20 cellular contexts compared by ENCODE assay signal in genomic region chr2:147863835-147864234, GRCh38.
"Had no signal": no experiment of that assay in that cellular context is flagged by ENCODE, and none has a peak within 500 bp of the region (broad histone marks: within the 10 kb centered on the region; RNA-seq: fewer than 3 reads in every experiment).

No MANE protein-coding gene starts in this region.

- ATAC-seq: activated CD8-positive, alpha-beta T cell treated with anti-CD3 and anti-CD28 coated beads for 36 hours; left ventricle myocardium superior; right cardiac atrium; SK-N-SH treated with all-trans-retinoic acid at 6 μM for 48 hours had no signal

- H3K9me3 ChIP-seq: transverse colon had no signal

- H3K4me3 Mint-ChIP-seq: activated CD8-positive, alpha-beta T cell treated with anti-CD3 and anti-CD28 coated beads for 36 hours; activated naive CD8-positive, alpha-beta T cell treated with anti-CD3 and anti-CD28 coated beads, Interleukin-2, amount 10 ng/mL, durations not matched to agents 7 days and 5 days; activated T-cell treated with anti-CD3 and anti-CD28 coated beads, Interleukin-2, amount 50 U/mL, for 72 hours; effector memory CD8-positive, alpha-beta T cell; naive thymus-derived CD8-positive, alpha-beta T cell had no signal

- H3K27ac ChIP-seq: hepatocyte, skin epidermis, transverse colon, WERI-Rb-1 had no signal

- DNase-seq: activated CD8-positive, alpha-beta T cell treated with anti-CD3 and anti-CD28 coated beads for 36 hours; activated naive CD8-positive, alpha-beta T cell treated with anti-CD3 and anti-CD28 coated beads, Interleukin-2, amount 10 ng/mL, durations not matched to agents 7 days and 5 days; activated T-cell treated with anti-CD3 and anti-CD28 coated beads, Interleukin-2, amount 50 U/mL, for 72 hours; aorta; dermis blood vessel endothelial cell; effector memory CD8-positive, alpha-beta T cell; erythroblast; kidney; left ventricle myocardium superior; mesenchymal stem cell; naive thymus-derived CD8-positive, alpha-beta T cell; right cardiac atrium; stimulated activated CD4-positive, alpha-beta T cell treated with anti-CD3 and anti-CD28 coated beads, Interleukin-15, amount 100 ng/mL, for 24 hours; stimulated activated CD4-positive, alpha-beta T cell treated with anti-CD3 and anti-CD28 coated beads, Interleukin-4, amount 100 ng/mL, for 1 hour; T-helper 1 cell; transverse colon; WERI-Rb-1 had no signal

- H3K27me3 Mint-ChIP-seq: activated CD8-positive, alpha-beta T cell treated with anti-CD3 and anti-CD28 coated beads for 36 hours; naive thymus-derived CD8-positive, alpha-beta T cell had no signal

- H3K9me3 Mint-ChIP-seq: activated CD8-positive, alpha-beta T cell treated with anti-CD3 and anti-CD28 coated beads for 36 hours; activated naive CD8-positive, alpha-beta T cell treated with anti-CD3 and anti-CD28 coated beads, Interleukin-2, amount 10 ng/mL, durations not matched to agents 7 days and 5 days; activated T-cell treated with anti-CD3 and anti-CD28 coated beads, Interleukin-2, amount 50 U/mL, for 72 hours; effector memory CD8-positive, alpha-beta T cell; naive thymus-derived CD8-positive, alpha-beta T cell had no signal

- H3K27me3 ChIP-seq: hepatocyte, transverse colon had no signal

- H3K36me3 Mint-ChIP-seq: activated naive CD8-positive, alpha-beta T cell treated with anti-CD3 and anti-CD28 coated beads, Interleukin-2, amount 10 ng/mL, durations not matched to agents 7 days and 5 days; naive thymus-derived CD8-positive, alpha-beta T cell had no signal

- H3K27ac Mint-ChIP-seq: activated CD8-positive, alpha-beta T cell treated with anti-CD3 and anti-CD28 coated beads for 36 hours; activated naive CD8-positive, alpha-beta T cell treated with anti-CD3 and anti-CD28 coated beads, Interleukin-2, amount 10 ng/mL, durations not matched to agents 7 days and 5 days; activated T-cell treated with anti-CD3 and anti-CD28 coated beads, Interleukin-2, amount 50 U/mL, for 72 hours; effector memory CD8-positive, alpha-beta T cell had no signal
